Comparison of ENCODE assay signal across 15 cellular contexts in the genomic region with DNA sequence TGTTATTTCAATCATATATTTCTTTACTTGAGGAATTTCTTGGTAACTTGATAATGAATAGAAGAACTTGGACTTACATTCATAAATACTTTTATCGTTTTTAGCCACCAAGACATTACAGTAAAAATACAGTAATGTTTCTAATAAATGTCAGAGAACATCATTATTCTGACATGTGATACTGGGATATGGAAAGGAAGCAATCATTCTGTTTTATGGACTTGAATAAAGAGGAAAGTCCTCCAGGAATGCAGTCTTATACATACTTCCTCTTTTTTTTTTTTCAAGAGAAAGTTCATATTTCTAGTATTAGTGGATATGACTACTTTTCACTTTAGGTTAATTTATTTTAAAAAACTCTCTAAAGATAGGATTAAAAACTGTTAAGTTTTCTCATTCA.
"Had no signal": no experiment of that assay in that cellular context is flagged by ENCODE, and none has a peak within 500 bp of the region (broad histone marks: within the 10 kb centered on the region; RNA-seq: fewer than 3 reads in every experiment).

No MANE protein-coding gene starts in this region.

- ATAC-seq: activated naive CD8-positive, alpha-beta T cell treated with anti-CD3 and anti-CD28 coated beads, Interleukin-2, amount 50 U/mL, for 24 hours; natural killer cell had no signal

- DNase-seq: activated B cell treated with CpG ODN at 0.5 μM for 24 hours; activated naive CD4-positive, alpha-beta T cell treated with anti-CD3 and anti-CD28 coated beads for 36 hours; activated naive CD8-positive, alpha-beta T cell treated with anti-CD3 and anti-CD28 coated beads, Interleukin-2, amount 50 U/mL, for 24 hours; aorta; effector CD8-positive, alpha-beta T cell; foreskin fibroblast; glutamatergic neuron; mesenchymal stem cell; natural killer cell; nucleus accumbens; stimulated activated CD4-positive, alpha-beta T cell treated with anti-CD3 and anti-CD28 coated beads, Interleukin-15, amount 100 ng/mL, for 24 hours; stimulated activated CD4-positive, alpha-beta T cell treated with anti-CD3 and anti-CD28 coated beads, Interleukin-4, amount 100 ng/mL, for 1 hour; stimulated activated naive CD4-positive, alpha-beta T cell treated with Interleukin-2 at 50 U/mL for 16 hours; substantia nigra; trophoblast cell had no signal
